Comparison of ENCODE assay signal across 28 cellular contexts in genomic region chr12:82948462-82948861, GRCh38.
"Had no signal": no experiment of that assay in that cellular context is flagged by ENCODE, and none has a peak within 500 bp of the region (broad histone marks: within the 10 kb centered on the region; RNA-seq: fewer than 3 reads in every experiment).

No MANE protein-coding gene starts in this region.

- H3K27ac Mint-ChIP-seq: immature natural killer cell; naive thymus-derived CD4-positive, alpha-beta T cell; natural killer cell treated with Interleukin-12 subunit alpha and Interleukin-12 subunit beta and Interleukin-15 and Interleukin-18, amount 100 ng/mL, for 72 hours; neural progenitor cell; stimulated activated memory B cell treated with anti-CD40 and anti-IgM and Interleukin-4, amounts not matched to agents 10 μg/mL and 1 μg/mL and 100 μg/mL, for 72 hours; stimulated activated naive CD8-positive, alpha-beta T cell treated with anti-CD3 and anti-CD28 coated beads, Interleukin-15, amount 100 ng/mL, for 72 hours; type B pancreatic cell had no signal

- H3K4me1 Mint-ChIP-seq: immature natural killer cell; naive thymus-derived CD4-positive, alpha-beta T cell; stimulated activated memory B cell treated with anti-CD40 and anti-IgM and Interleukin-4, amounts not matched to agents 10 μg/mL and 1 μg/mL and 100 μg/mL, for 72 hours; stimulated activated naive CD8-positive, alpha-beta T cell treated with anti-CD3 and anti-CD28 coated beads, Interleukin-15, amount 100 ng/mL, for 72 hours had no signal

- DNase-seq: hypothalamus; immature natural killer cell; kidney; left colon; left ventricle myocardium inferior; mesendoderm; midbrain; mucosa of descending colon; naive thymus-derived CD4-positive, alpha-beta T cell; occipital lobe; psoas muscle; stimulated activated CD4-positive, alpha-beta T cell treated with anti-CD3 and anti-CD28 coated beads, Interleukin-1b, Interleukin-23, amount 100 ng/mL, for 48 hours; stimulated activated CD4-positive, alpha-beta T cell treated with anti-CD3 and anti-CD28 coated beads, Interleukin-2, amount 100 ng/mL, for 48 hours; stimulated activated CD4-positive, alpha-beta T cell treated with anti-CD3 and anti-CD28 coated beads, Interleukin-4, amount 100 ng/mL, for 4 hours; stimulated activated CD8-positive, alpha-beta memory T cell treated with anti-CD3 and anti-CD28 coated beads, Interleukin-4, amount 100 ng/mL, for 48 hours; stimulated activated naive CD4-positive, alpha-beta T cell treated with Interleukin-2 at 50 U/mL for 16 hours; stimulated activated naive CD8-positive, alpha-beta T cell treated with anti-CD3 and anti-CD28 coated beads, Interleukin-15, amount 100 ng/mL, for 72 hours; substantia nigra; uterus had no signal

- ATAC-seq: left colon; mucosa of descending colon; naive thymus-derived CD4-positive, alpha-beta T cell; natural killer cell treated with Interleukin-12 subunit alpha and Interleukin-12 subunit beta and Interleukin-15 and Interleukin-18, amount 100 ng/mL, for 72 hours; psoas muscle; stimulated activated memory B cell treated with anti-CD40 and anti-IgM and Interleukin-4, amounts not matched to agents 10 μg/mL and 1 μg/mL and 100 μg/mL, for 72 hours; stimulated activated naive CD8-positive, alpha-beta T cell treated with anti-CD3 and anti-CD28 coated beads, Interleukin-15, amount 100 ng/mL, for 72 hours had no signal

- H3K27ac ChIP-seq: left ventricle myocardium inferior, neural progenitor cell, neutrophil, parathyroid adenoma, psoas muscle, tibial nerve, uterus had no signal

- H3K27me3 Mint-ChIP-seq: naive thymus-derived CD4-positive, alpha-beta T cell; natural killer cell treated with Interleukin-12 subunit alpha and Interleukin-12 subunit beta and Interleukin-15 and Interleukin-18, amount 100 ng/mL, for 72 hours; stimulated activated memory B cell treated with anti-CD40 and anti-IgM and Interleukin-4, amounts not matched to agents 10 μg/mL and 1 μg/mL and 100 μg/mL, for 72 hours; stimulated activated naive CD8-positive, alpha-beta T cell treated with anti-CD3 and anti-CD28 coated beads, Interleukin-15, amount 100 ng/mL, for 72 hours had no signal

- H3K9me3 Mint-ChIP-seq: naive thymus-derived CD4-positive, alpha-beta T cell; stimulated activated memory B cell treated with anti-CD40 and anti-IgM and Interleukin-4, amounts not matched to agents 10 μg/mL and 1 μg/mL and 100 μg/mL, for 72 hours; stimulated activated naive CD8-positive, alpha-beta T cell treated with anti-CD3 and anti-CD28 coated beads, Interleukin-15, amount 100 ng/mL, for 72 hours; type B pancreatic cell had no signal

- H3K4me3 Mint-ChIP-seq: immature natural killer cell; naive thymus-derived CD4-positive, alpha-beta T cell; natural killer cell treated with Interleukin-12 subunit alpha and Interleukin-12 subunit beta and Interleukin-15 and Interleukin-18, amount 100 ng/mL, for 72 hours; neural progenitor cell; stimulated activated memory B cell treated with anti-CD40 and anti-IgM and Interleukin-4, amounts not matched to agents 10 μg/mL and 1 μg/mL and 100 μg/mL, for 72 hours; stimulated activated naive CD8-positive, alpha-beta T cell treated with anti-CD3 and anti-CD28 coated beads, Interleukin-15, amount 100 ng/mL, for 72 hours; type B pancreatic cell had no signal

- H3K4me3 ChIP-seq: left ventricle myocardium inferior, lung, mucosa of descending colon, neural progenitor cell, psoas muscle, smooth muscle cell, tibial nerve, uterus had no signal

- H3K36me3 Mint-ChIP-seq: naive thymus-derived CD4-positive, alpha-beta T cell; natural killer cell treated with Interleukin-12 subunit alpha and Interleukin-12 subunit beta and Interleukin-15 and Interleukin-18, amount 100 ng/mL, for 72 hours; neural progenitor cell; stimulated activated memory B cell treated with anti-CD40 and anti-IgM and Interleukin-4, amounts not matched to agents 10 μg/mL and 1 μg/mL and 100 μg/mL, for 72 hours had no signal
